In genomic region chr16:68328151-68328859, GRCh38 we compare ENCODE assay signal across 7 cellular contexts. TPM values are rescaled to one million over a fixed set of nuclear protein-coding genes. Genes with fewer than 3 reads are reported as not detected.
A peak's percentile ranks its signal among the peaks of the same experiment; 100 is the strongest.
DNase-seq lines count a peak whose midpoint lies in the region; ATAC-seq and TF ChIP-seq lines count a peak whose summit lies in the region.

No MANE protein-coding gene starts in this region.

- DNase-seq in NCI-H510A treated with DMSO at 0.1 percent for 48 hours (lab: John Stamatoyannopoulos, UW), result peak; percentile 56
- peak; percentile 84 for DNase-seq in activated CD4-positive, alpha-beta T cell treated with anti-CD3 and anti-CD28 coated beads for 48 hours
- DNase-seq in choroid plexus epithelial cell (ENCODE audit: low read depth), result peak; percentile 94
- peak; percentile 79 for DNase-seq in left lobe of liver (ENCODE audit: low spot score)
- peak; percentile 83 for DNase-seq in stimulated activated CD4-positive, alpha-beta T cell treated with anti-CD3 and anti-CD28 coated beads, Interleukin-4, amount 100 ng/mL, for 24 hours

- peak; percentile 96 for TF ChIP-seq CTCF in choroid plexus epithelial cell (conservative IDR thresholded peaks at IDR 0.05; ENCODE audit: low read depth, low read length)

- ATAC-seq in GM18498 (IDR thresholded peaks at IDR 0.05; ENCODE audit: unreplicated experiment), result peak; percentile 80
- ATAC-seq in HG03378 (IDR thresholded peaks at IDR 0.05; ENCODE audit: unreplicated experiment), result peak; percentile 73
- peak; percentile 93 for ATAC-seq in left lobe of liver

- H3K4me3 ChIP-seq in choroid plexus epithelial cell (ENCODE audit: low read depth, low read length), result no peak overlapping the region

RNA-seq across cellular contexts. Expression of gene PRMT7, which starts 17.5 kb away (rescaled TPM):
- 27.7 TPM for total RNA-seq in left lobe of liver

RNA-seq across cellular contexts. Expression of gene SLC7A6OS, which starts 17.6 kb away (rescaled TPM):
- total RNA-seq in left lobe of liver, result 5.8 TPM
